Comparison of ENCODE assay signal across 1 cellular context in the genomic region with DNA sequence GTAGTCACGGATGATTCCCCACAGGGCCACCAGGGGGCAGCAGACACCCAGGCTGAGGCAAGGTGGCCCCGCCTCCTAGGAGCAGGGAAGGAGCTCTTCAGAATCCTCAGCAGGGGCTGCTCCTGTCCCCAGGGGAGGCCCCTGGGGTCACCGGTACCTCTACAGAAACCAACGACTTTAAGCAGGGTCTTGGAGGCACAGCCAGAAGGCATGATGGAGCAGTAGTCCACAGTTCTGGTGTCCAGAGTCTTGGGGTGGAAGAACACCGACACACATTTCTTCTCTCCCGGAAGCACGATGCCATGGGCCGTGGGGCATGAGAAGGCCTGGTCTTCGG.
TF ChIP-seq lines count a peak whose summit lies in the region.

No MANE protein-coding gene starts in this region.

TF ChIP-seq in GM12878, 131 proteins besides CTCF, POLR2A, EP300 and RAD21:
- TF ChIP-seq SMC3 (IDR thresholded peaks at IDR 0.05; ENCODE audit: borderline replicate concordance, low read length) (peak; percentile 80), IKZF2 (IDR thresholded peaks at IDR 0.05) (no peak), STAT1 (conservative IDR thresholded peaks at IDR 0.05) (no peak), BCL11A (IDR thresholded peaks at IDR 0.05; ENCODE audit: low read depth, low read length) (no peak), YY1 (IDR thresholded peaks at IDR 0.05; ENCODE audit: low read depth, low read length) (peak; percentile 37; the same call in 1 of the 2 replicates), ZZZ3 (IDR thresholded peaks at IDR 0.05; ENCODE audit: control insufficient read depth, insufficient read length, low read depth) (no peak), PAX5 (IDR thresholded peaks at IDR 0.05; ENCODE audit: borderline replicate concordance, low read depth, low read length) (0 out of 2 replicates have a peak, but pooled peaks have one; percentile 60)
